ENCODE assay signal across 8 cellular contexts in genomic region chr11:67371549-67372231, GRCh38. TPM values are rescaled to one million over a fixed set of nuclear protein-coding genes. Genes with fewer than 3 reads are reported as not detected.
DNase-seq lines count a peak whose midpoint lies in the region; ATAC-seq and TF ChIP-seq lines count a peak whose summit lies in the region.

No MANE protein-coding gene starts in this region.

- peaks cover 29% of the 10 kb centered on the region for H3K27me3 Mint-ChIP-seq in activated T-cell treated with anti-CD3 and anti-CD28 coated beads, Interleukin-2, amount 50 U/mL, for 24 hours

- H3K9me3 ChIP-seq in gastroesophageal sphincter = no peaks in the 10 kb centered on the region
- H3K9me3 ChIP-seq in parathyroid adenoma (ENCODE audit: control insufficient read depth, low read length) = no peaks in the 10 kb centered on the region

- H3K9ac ChIP-seq in parathyroid adenoma = no peak overlapping the region

- DNase-seq in D341Med (ENCODE audit: low spot score) = peak; percentile 71
- DNase-seq in HuH-7.5 (ENCODE audit: low spot score) = peak; percentile 100
- DNase-seq in activated T-cell treated with anti-CD3 and anti-CD28 coated beads, Interleukin-2, amount 50 U/mL, for 24 hours = peak; percentile 50
- DNase-seq in NCI-H2029 treated with DMSO at 0.1 percent for 48 hours (lab: John Stamatoyannopoulos, UW) = no peak
- DNase-seq in hypothalamus (lab: John Stamatoyannopoulos, UW) = no peak

- H3K4me2 ChIP-seq in parathyroid adenoma (ENCODE audit: low read length) = peak overlapping the region; percentile 53

- H2AFZ ChIP-seq in parathyroid adenoma = no peak overlapping the region

- TF ChIP-seq CTCF in gastroesophageal sphincter (IDR thresholded peaks at IDR 0.05) = peak in 3 of 4 experiments; percentile 51 to 70 (median 68)
- no peak for TF ChIP-seq CTCF in parathyroid adenoma (IDR thresholded peaks at IDR 0.05)

- no peaks in the 10 kb centered on the region for H3K27me3 ChIP-seq in gastroesophageal sphincter
- H3K27me3 ChIP-seq in parathyroid adenoma (ENCODE audit: control insufficient read depth, insufficient read depth, low read length) = no peaks in the 10 kb centered on the region

- 20 to 26% methylated on average over 4 to 10 of the region's 18 CpGs for WGBS in gastroesophageal sphincter (ENCODE audit: low coverage in 1 of 2), 2 donors

- peak overlapping the region; percentile 24 for H3K27ac Mint-ChIP-seq in activated T-cell treated with anti-CD3 and anti-CD28 coated beads, Interleukin-2, amount 50 U/mL, for 24 hours

- H3K36me3 ChIP-seq in gastroesophageal sphincter = no peaks in the 10 kb centered on the region
- H3K36me3 ChIP-seq in parathyroid adenoma (ENCODE audit: control insufficient read depth, insufficient read depth, low read length) = no peaks in the 10 kb centered on the region

- TF ChIP-seq POLR2A in gastroesophageal sphincter (IDR thresholded peaks at IDR 0.05) = no peak

- peaks cover 55% of the 10 kb centered on the region for H3K4me1 Mint-ChIP-seq in activated T-cell treated with anti-CD3 and anti-CD28 coated beads, Interleukin-2, amount 50 U/mL, for 24 hours (ENCODE audit: low read depth)

- H3K4me3 ChIP-seq in gastroesophageal sphincter (peak overlapping the region; percentile 82 to 94), parathyroid adenoma (ENCODE audit: low read depth, low read length) (peak overlapping the region; percentile 22)

- ATAC-seq in gastroesophageal sphincter (no peak), HG03442 (IDR thresholded peaks at IDR 0.05; ENCODE audit: unreplicated experiment) (no peak)

- no peak for TF ChIP-seq EP300 in gastroesophageal sphincter (IDR thresholded peaks at IDR 0.05)

- H3K79me2 ChIP-seq in parathyroid adenoma = no peaks in the 10 kb centered on the region

- peak overlapping the region; percentile 66 for H3K4me3 Mint-ChIP-seq in activated T-cell treated with anti-CD3 and anti-CD28 coated beads, Interleukin-2, amount 50 U/mL, for 24 hours

- H3K36me3 Mint-ChIP-seq in activated T-cell treated with anti-CD3 and anti-CD28 coated beads, Interleukin-2, amount 50 U/mL, for 24 hours (ENCODE audit: low read depth) = no peaks in the 10 kb centered on the region

- H3K27ac ChIP-seq in gastroesophageal sphincter (peak overlapping the region; percentile 87 to 99 (median 99)), parathyroid adenoma (no peak overlapping the region)

- peaks cover 5 to 86% (median 56%) of the 10 kb centered on the region in 3 donors for H3K4me1 ChIP-seq in gastroesophageal sphincter
- no peaks in the 10 kb centered on the region for H3K4me1 ChIP-seq in parathyroid adenoma

- no peaks in the 10 kb centered on the region for H3K9me3 Mint-ChIP-seq in activated T-cell treated with anti-CD3 and anti-CD28 coated beads, Interleukin-2, amount 50 U/mL, for 24 hours

RNA-seq across cellular contexts. Expression of gene CLCF1, which starts 1.7 kb away (rescaled TPM):
- 10 to 100 TPM in 1 of 4 donors, 1 to 10 TPM in 3; 6.1 to 21.7 (median 9.4) TPM for total RNA-seq in gastroesophageal sphincter

RNA-seq across cellular contexts. Expression of gene POLD4, which starts 18.3 kb away (rescaled TPM):
- total RNA-seq in gastroesophageal sphincter = 10 to 100 TPM; 65.7 to 87.3 (median 74.4) TPM

RNA-seq across cellular contexts. Expression of gene RAD9A, which starts 20.1 kb away (rescaled TPM):
- total RNA-seq in gastroesophageal sphincter = 10 to 100 TPM in 2 of 4 donors, 1 to 10 TPM in 2; 8.5 to 16.0 (median 11.1) TPM

RNA-seq across cellular contexts. Expression of gene PPP1CA, which starts 30.0 kb away (rescaled TPM):
- 10 to 100 TPM; 49.9 to 78.6 (median 63.4) TPM for total RNA-seq in gastroesophageal sphincter

RNA-seq across cellular contexts. Expression of gene TBC1D10C, which starts 32.2 kb away (rescaled TPM):
- total RNA-seq in gastroesophageal sphincter = 1 to 10 TPM in 3 of 4 donors, under 1 TPM in 1; 0.30 to 2.0 (median 1.5) TPM

Comparison
In these comparisons a context has a peak if more than half of its experiments do, and no peak if none do; other contexts are left out.
1. DNase-seq: peak in D341Med (single experiment), HuH-7.5 (single experiment) and activated T-cell treated with anti-CD3 and anti-CD28 coated beads, Interleukin-2, amount 50 U/mL, for 24 hours (single experiment); none in NCI-H2029 treated with DMSO at 0.1 percent for 48 hours (single experiment) and hypothalamus (0 of 51).